Comparison of ENCODE assay signal across 14 cellular contexts in the genomic region with DNA sequence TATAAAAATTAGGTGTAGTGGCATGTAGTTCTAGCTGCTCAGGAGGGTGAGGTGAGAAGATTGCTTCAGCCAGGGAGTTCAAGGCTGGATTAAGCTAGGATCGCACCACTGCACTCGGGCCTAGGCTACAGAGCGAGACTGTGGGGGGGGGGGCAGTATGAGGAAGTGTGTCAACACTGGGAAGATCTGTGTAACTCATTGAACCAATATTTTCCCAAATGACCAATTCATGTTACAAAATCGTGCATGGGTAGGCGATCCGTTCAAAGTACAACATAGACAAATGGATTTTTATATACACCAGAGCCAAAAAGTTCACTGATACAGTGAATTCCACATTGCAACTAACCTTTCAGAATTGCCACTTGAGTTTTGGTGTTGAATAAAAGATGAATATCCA. TPM values are rescaled to one million over a fixed set of nuclear protein-coding genes. Genes with fewer than 3 reads are reported as not detected.
A peak's percentile ranks its signal among the peaks of the same experiment; 100 is the strongest.
DNase-seq lines count a peak whose midpoint lies in the region; ATAC-seq, FAIRE-seq and TF ChIP-seq lines count a peak whose summit lies in the region.
"Had no signal": no experiment of that assay in that cellular context is flagged by ENCODE, and none has a peak within 500 bp of the region (broad histone marks: within the 10 kb centered on the region; RNA-seq: fewer than 3 reads in every experiment).

No MANE protein-coding gene starts in this region.

- no peak overlapping the region for H3K4me3 Mint-ChIP-seq in activated CD4-positive, alpha-beta T cell treated with anti-CD3 and anti-CD28 coated beads for 36 hours
- no peak overlapping the region for H3K4me3 Mint-ChIP-seq in endothelial cell (ENCODE audit: unreplicated experiment)
- H3K4me3 Mint-ChIP-seq: activated CD4-positive, alpha-beta T cell treated with anti-CD3 and anti-CD28 coated beads, Interleukin-2, amount 10 ng/mL, durations not matched to agents 24 days and 14 days had no signal

- no peaks in the 10 kb centered on the region for H3K9me3 Mint-ChIP-seq in activated CD4-positive, alpha-beta T cell treated with anti-CD3 and anti-CD28 coated beads for 36 hours (ENCODE audit: low read depth)
- no peaks in the 10 kb centered on the region for H3K9me3 Mint-ChIP-seq in endothelial cell (ENCODE audit: unreplicated experiment)
- H3K9me3 Mint-ChIP-seq: activated CD4-positive, alpha-beta T cell treated with anti-CD3 and anti-CD28 coated beads, Interleukin-2, amount 10 ng/mL, durations not matched to agents 24 days and 14 days had no signal

- TF ChIP-seq EP300 in ovary (IDR thresholded peaks at IDR 0.05): no peak

- H3K27ac ChIP-seq in pancreas (peak overlapping the region in 2 of 4 donors; percentile 30 to 62), ovary (no peak overlapping the region)
- H3K27ac ChIP-seq: GM23248, PC-9 had no signal

- DNase-seq in activated CD4-positive, alpha-beta T cell treated with anti-CD3 and anti-CD28 coated beads for 36 hours: no peak
- DNase-seq in activated CD4-positive, alpha-beta T cell treated with anti-CD3 and anti-CD28 coated beads for 1 hour: no peak
- DNase-seq in MV-4-11 (lab: John Stamatoyannopoulos, UW): peak; percentile 2
- DNase-seq in endothelial cell (ENCODE audit: low spot score): no peak
- DNase-seq in pancreas: peak in 2 of 6 donors; percentile 30 to 37
- DNase-seq in COLO829 (ENCODE audit: low spot score): no peak
- no peak for DNase-seq in UCSD-AML1 (lab: John Stamatoyannopoulos, UW; ENCODE audit: unreplicated experiment)
- no peak for DNase-seq in ovary
- DNase-seq: activated CD4-positive, alpha-beta T cell treated with anti-CD3 and anti-CD28 coated beads, Interleukin-2, amount 10 ng/mL, durations not matched to agents 24 days and 14 days; DMS79; GM23248; PC-9; upper lobe of left lung had no signal

- H3K36me3 ChIP-seq in pancreas (no peaks in the 10 kb centered on the region), ovary (no peaks in the 10 kb centered on the region)

- no peaks in the 10 kb centered on the region for H3K27me3 Mint-ChIP-seq in activated CD4-positive, alpha-beta T cell treated with anti-CD3 and anti-CD28 coated beads for 36 hours
- no peaks in the 10 kb centered on the region for H3K27me3 Mint-ChIP-seq in endothelial cell (ENCODE audit: unreplicated experiment)
- H3K27me3 Mint-ChIP-seq: activated CD4-positive, alpha-beta T cell treated with anti-CD3 and anti-CD28 coated beads, Interleukin-2, amount 10 ng/mL, durations not matched to agents 24 days and 14 days had no signal

- no peak for TF ChIP-seq POLR2A in ovary (IDR thresholded peaks at IDR 0.05)

- H3K27me3 ChIP-seq in pancreas: no peaks in the 10 kb centered on the region
- H3K27me3 ChIP-seq in ovary: no peaks in the 10 kb centered on the region
- H3K27me3 ChIP-seq: upper lobe of left lung had no signal

- H3K4me3 ChIP-seq in pancreas (no peak overlapping the region), ovary (no peak overlapping the region)
- H3K4me3 ChIP-seq: GM23248, PC-9, upper lobe of left lung had no signal

- CTCF ChIA-PET in activated CD4-positive, alpha-beta T cell treated with anti-CD3 and anti-CD28 coated beads for 36 hours (lab: Charles Lee): interaction anchor here (0.6 to 5.0 kb wide), 5 partner anchors 9 to 18 kb away, joined by 3 to 40 read pairs (median 6); partner anchors contain the start of gene SMAD4

- H3K9me3 ChIP-seq in pancreas (no peaks in the 10 kb centered on the region), ovary (no peaks in the 10 kb centered on the region)
- H3K9me3 ChIP-seq: upper lobe of left lung had no signal

- peaks cover 19 to 54% (median 42%) of the 10 kb centered on the region in 3 donors for H3K4me1 ChIP-seq in pancreas
- peaks cover 21% of the 10 kb centered on the region for H3K4me1 ChIP-seq in ovary (ENCODE audit: insufficient read depth)

- intact Hi-C loops in activated CD4-positive, alpha-beta T cell treated with anti-CD3 and anti-CD28 coated beads for 36 hours (cut with DNase I, micrococcal nuclease): no loop called here
- intact Hi-C loops in pancreas (cut with DNase I) (no loop called here), ovary (cut with DNase I) (loop anchor here in 1 of 4 donors (10.0 kb wide), 2 partner anchors 73 to 157 kb away; partner anchors contain the start of genes ELAC1 and MEX3C)

- TF ChIP-seq CTCF in endothelial cell (IDR thresholded peaks at IDR 0.05; ENCODE audit: unreplicated experiment) (no peak), pancreas (IDR thresholded peaks at IDR 0.05) (no peak), ovary (IDR thresholded peaks at IDR 0.05) (no peak)

- POLR2A ChIA-PET in activated CD4-positive, alpha-beta T cell treated with anti-CD3 and anti-CD28 coated beads for 36 hours (lab: Charles Lee): no interaction called here

- H3K4me1 Mint-ChIP-seq in activated CD4-positive, alpha-beta T cell treated with anti-CD3 and anti-CD28 coated beads for 36 hours: peaks cover 91% of the 10 kb centered on the region
- H3K4me1 Mint-ChIP-seq in endothelial cell (ENCODE audit: unreplicated experiment): peaks cover 27% of the 10 kb centered on the region

- H3K36me3 Mint-ChIP-seq in activated CD4-positive, alpha-beta T cell treated with anti-CD3 and anti-CD28 coated beads for 36 hours (ENCODE audit: low read depth): peaks cover 26% of the 10 kb centered on the region
- no peaks in the 10 kb centered on the region for H3K36me3 Mint-ChIP-seq in endothelial cell (ENCODE audit: low read depth, unreplicated experiment)

- ATAC-seq in activated CD4-positive, alpha-beta T cell treated with anti-CD3 and anti-CD28 coated beads for 36 hours: no peak
- ATAC-seq in pancreas: peak; percentile 72 to 90 (median 80)

- peak overlapping the region; percentile 56 for H3K27ac Mint-ChIP-seq in activated CD4-positive, alpha-beta T cell treated with anti-CD3 and anti-CD28 coated beads for 36 hours
- H3K27ac Mint-ChIP-seq in endothelial cell (ENCODE audit: unreplicated experiment): peak overlapping the region; percentile 10
- H3K27ac Mint-ChIP-seq: activated CD4-positive, alpha-beta T cell treated with anti-CD3 and anti-CD28 coated beads, Interleukin-2, amount 10 ng/mL, durations not matched to agents 24 days and 14 days had no signal

- 13 to 15% methylated on average over 6 of the region's 6 CpGs for WGBS in pancreas, 2 donors
- WGBS in ovary, 3 donors: 50 to 60% (median 57%) methylated on average over 6 of the region's 6 CpGs

- FAIRE-seq in pancreas (lab: Jason Lieb, UNC): no peak
- FAIRE-seq: colon had no signal

RNA-seq across cellular contexts. Expression of gene SMAD4, which starts 8.1 kb away (rescaled TPM):
- total RNA-seq in activated CD4-positive, alpha-beta T cell treated with anti-CD3 and anti-CD28 coated beads for 36 hours: 10 to 100 TPM; 79.3 to 89.5 TPM
- total RNA-seq in endothelial cell (ENCODE audit: unreplicated experiment): 87.2 TPM
- 10 to 100 TPM; 41.8 to 77.6 (median 46.4) TPM for total RNA-seq in pancreas
- 10 to 100 TPM in 1 of 2 donors, 1 to 10 TPM in 1; 8.6 to 17.3 TPM for polyA plus RNA-seq in pancreas
- total RNA-seq in ovary: 100 to 1,000 TPM; 104 to 159 (median 140) TPM
- polyA plus RNA-seq in ovary: 100 to 1,000 TPM in 1 of 2 donors, 10 to 100 TPM in 1; 38.5 to 117 TPM
